In the genomic region with DNA sequence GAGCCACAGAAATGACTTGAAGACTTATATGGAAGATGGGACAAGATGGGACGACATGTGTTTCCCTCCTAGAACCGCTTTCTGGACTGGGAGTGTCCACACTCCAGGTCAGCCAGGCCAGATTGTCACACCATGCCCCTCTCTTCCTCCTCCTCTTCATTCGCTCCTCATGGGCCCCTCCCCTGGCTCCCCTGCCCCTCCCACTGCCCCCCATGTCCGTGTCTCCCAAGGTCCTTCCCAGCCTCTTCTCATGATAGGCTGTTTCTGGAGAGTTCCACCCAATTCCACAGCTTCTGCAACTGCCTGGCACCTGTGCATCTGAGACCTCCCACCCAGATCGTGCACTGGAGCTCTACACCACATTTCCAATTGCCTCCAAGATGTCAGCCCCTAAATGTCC, we compare ENCODE assay signal across 19 cellular contexts. TPM values are rescaled to one million over a fixed set of nuclear protein-coding genes. Genes with fewer than 3 reads are reported as not detected.
DNase-seq lines count a peak whose midpoint lies in the region; ATAC-seq and TF ChIP-seq lines count a peak whose summit lies in the region.
"Had no signal": no experiment of that assay in that cellular context is flagged by ENCODE, and none has a peak within 500 bp of the region (broad histone marks: within the 10 kb centered on the region; RNA-seq: fewer than 3 reads in every experiment).

No MANE protein-coding gene starts in this region.

- H3K4me2 ChIP-seq in PC-9: peak overlapping the region; percentile 62
- H3K4me2 ChIP-seq: KMS-11 had no signal

- peaks cover 19% of the 10 kb centered on the region for H3K4me1 Mint-ChIP-seq in endodermal cell
- peaks cover 23% of the 10 kb centered on the region for H3K4me1 Mint-ChIP-seq in type B pancreatic cell (ENCODE audit: unreplicated experiment)
- H3K4me1 Mint-ChIP-seq: activated naive CD4-positive, alpha-beta T cell treated with anti-CD3 and anti-CD28 coated beads, Interleukin-2, amount 50 U/mL, for 24 hours had no signal

- intact Hi-C loops in PC-9 (cut with micrococcal nuclease; ENCODE audit: unreplicated experiment): loop anchor here (1.0 to 2.0 kb wide), 3 partner anchors 27 to 390 kb away; a partner anchor contains a TSS

- no peak for TF ChIP-seq CTCF in PC-9 (conservative IDR thresholded peaks at IDR 0.05)
- no peak for TF ChIP-seq CTCF in endodermal cell (conservative IDR thresholded peaks at IDR 0.05)
- TF ChIP-seq CTCF in type B pancreatic cell (conservative IDR thresholded peaks at IDR 0.05): no peak

- no peak for ATAC-seq in GM19455 (IDR thresholded peaks at IDR 0.05; ENCODE audit: unreplicated experiment)
- ATAC-seq in GM21381 (IDR thresholded peaks at IDR 0.05; ENCODE audit: unreplicated experiment): no peak

- H3K4me1 ChIP-seq in PC-9 (replicated peaks; ENCODE audit: insufficient read depth) (peaks cover 45% of the 10 kb centered on the region), endodermal cell (ENCODE audit: control insufficient read depth, insufficient read depth, low read length) (no peaks in the 10 kb centered on the region), mucosa of rectum (ENCODE audit: control insufficient read depth in 2 of 2, insufficient read depth in 2 of 2, low read length in 2 of 2) (peaks cover 34 to 46% of the 10 kb centered on the region in 2 donors)

- no peak overlapping the region for H3K4me3 ChIP-seq in PC-9
- no peak overlapping the region for H3K4me3 ChIP-seq in endodermal cell (ENCODE audit: low read length)
- H3K4me3 ChIP-seq in mucosa of rectum (ENCODE audit: low read length in 2 of 2): peak overlapping the region; percentile 12 to 48
- H3K4me3 ChIP-seq: heart left ventricle had no signal

- H3K9ac ChIP-seq in endodermal cell (ENCODE audit: extremely low read depth, low read length, poor library complexity, severe bottlenecking) (no peak overlapping the region), mucosa of rectum (ENCODE audit: low read depth in 1 of 2, low read length in 2 of 2) (peak overlapping the region; percentile 43 to 56)
- H3K9ac ChIP-seq: KMS-11 had no signal

- no peaks in the 10 kb centered on the region for H3K9me3 ChIP-seq in PC-9 (ENCODE audit: insufficient read depth, low read depth)
- H3K9me3 ChIP-seq in endodermal cell (ENCODE audit: control insufficient read depth, low read length): peaks cover 9% of the 10 kb centered on the region
- no peaks in the 10 kb centered on the region for H3K9me3 ChIP-seq in mucosa of rectum (ENCODE audit: control insufficient read depth in 2 of 2, low read length in 2 of 2)
- H3K9me3 ChIP-seq: heart left ventricle had no signal

- DNase-seq in PC-9 (no peak), endodermal cell (no peak), type B pancreatic cell (ENCODE audit: extremely low spot score, unreplicated experiment) (no peak), nucleus accumbens (lab: John Stamatoyannopoulos, UW) (no peak), pons (ENCODE audit: low spot score) (no peak)
- DNase-seq: activated CD4-positive, alpha-beta memory T cell treated with anti-CD3 and anti-CD28 coated beads, Interleukin-2, amount 10 ng/mL, durations not matched to agents 7 days and 5 days; activated T-cell treated with anti-CD3 and anti-CD28 coated beads, Interleukin-2, amount 50 U/mL, for 24 hours; heart left ventricle; HFFc6; NCI-H1092; occipital lobe; stimulated activated CD4-positive, alpha-beta T cell treated with anti-CD3 and anti-CD28 coated beads, Interleukin-2, amount 100 ng/mL, for 24 hours; T-helper 1 cell had no signal

- H3K27me3 ChIP-seq in PC-9 (ENCODE audit: insufficient read depth, low read depth): no peaks in the 10 kb centered on the region
- peaks cover 3% of the 10 kb centered on the region for H3K27me3 ChIP-seq in endodermal cell (ENCODE audit: control insufficient read depth, insufficient read depth, low read length, poor library complexity, severe bottlenecking)
- H3K27me3 ChIP-seq in mucosa of rectum (ENCODE audit: control insufficient read depth in 2 of 2, insufficient read depth in 2 of 2, low read length in 2 of 2): no peaks in the 10 kb centered on the region

- H3K4me3 Mint-ChIP-seq in endodermal cell: no peak overlapping the region
- peak overlapping the region; percentile 28 for H3K4me3 Mint-ChIP-seq in type B pancreatic cell
- H3K4me3 Mint-ChIP-seq: activated CD4-positive, alpha-beta memory T cell treated with anti-CD3 and anti-CD28 coated beads, Interleukin-2, amount 10 ng/mL, durations not matched to agents 7 days and 5 days; activated naive CD4-positive, alpha-beta T cell treated with anti-CD3 and anti-CD28 coated beads, Interleukin-2, amount 50 U/mL, for 24 hours; activated T-cell treated with anti-CD3 and anti-CD28 coated beads, Interleukin-2, amount 50 U/mL, for 24 hours; B cell; HFFc6 had no signal

- BruUV-seq in PC-9 (replicated peaks; lab: Mats Ljungman, UMichigan): no TSS peak

- no peak overlapping the region for H2AFZ ChIP-seq in PC-9

- peak overlapping the region; percentile 70 for H3K27ac Mint-ChIP-seq in endodermal cell
- no peak overlapping the region for H3K27ac Mint-ChIP-seq in type B pancreatic cell
- H3K27ac Mint-ChIP-seq: activated CD4-positive, alpha-beta memory T cell treated with anti-CD3 and anti-CD28 coated beads, Interleukin-2, amount 10 ng/mL, durations not matched to agents 7 days and 5 days; activated naive CD4-positive, alpha-beta T cell treated with anti-CD3 and anti-CD28 coated beads, Interleukin-2, amount 50 U/mL, for 24 hours; activated T-cell treated with anti-CD3 and anti-CD28 coated beads, Interleukin-2, amount 50 U/mL, for 24 hours; B cell; HFFc6 had no signal

- H3K36me3 ChIP-seq in PC-9 (ENCODE audit: low read depth): no peaks in the 10 kb centered on the region
- H3K36me3 ChIP-seq in endodermal cell (ENCODE audit: control insufficient read depth, insufficient read depth, low read length): peaks cover 3% of the 10 kb centered on the region
- no peaks in the 10 kb centered on the region for H3K36me3 ChIP-seq in mucosa of rectum (ENCODE audit: control insufficient read depth in 2 of 2, insufficient read depth in 2 of 2, low read length in 2 of 2)
- H3K36me3 ChIP-seq: heart left ventricle had no signal

- no peaks in the 10 kb centered on the region for H4K20me1 ChIP-seq in PC-9 (ENCODE audit: insufficient read depth)

- peaks cover 30% of the 10 kb centered on the region for H3K79me2 ChIP-seq in PC-9 (ENCODE audit: low read depth)

- POLR2A ChIA-PET in PC-9 (lab: Charles Lee; ENCODE audit: unreplicated experiment): interaction anchor here (0.7 to 1.3 kb wide), 2 partner anchors 27 to 32 kb away, joined by 9 to 25 read pairs; no protein-coding TSS in a partner anchor

- H3K9me3 Mint-ChIP-seq in endodermal cell (peaks cover 23% of the 10 kb centered on the region), type B pancreatic cell (no peaks in the 10 kb centered on the region)
- H3K9me3 Mint-ChIP-seq: activated CD4-positive, alpha-beta memory T cell treated with anti-CD3 and anti-CD28 coated beads, Interleukin-2, amount 10 ng/mL, durations not matched to agents 7 days and 5 days; activated naive CD4-positive, alpha-beta T cell treated with anti-CD3 and anti-CD28 coated beads, Interleukin-2, amount 50 U/mL, for 24 hours; activated T-cell treated with anti-CD3 and anti-CD28 coated beads, Interleukin-2, amount 50 U/mL, for 24 hours; HFFc6 had no signal

- H3F3A ChIP-seq in PC-9 (ENCODE audit: insufficient read depth, low read depth): peaks cover 18% of the 10 kb centered on the region; the same call in 1 of the 2 replicates

- no peaks in the 10 kb centered on the region for H3K9me2 ChIP-seq in PC-9 (ENCODE audit: insufficient read depth)

- H3K27me3 Mint-ChIP-seq in endodermal cell (ENCODE audit: insufficient read depth): no peaks in the 10 kb centered on the region
- H3K27me3 Mint-ChIP-seq in type B pancreatic cell: peaks cover 9% of the 10 kb centered on the region

- H3K27ac ChIP-seq in PC-9: peak overlapping the region; percentile 93
- no peak overlapping the region for H3K27ac ChIP-seq in endodermal cell (ENCODE audit: low read depth, low read length)
- H3K27ac ChIP-seq in mucosa of rectum (ENCODE audit: low read depth in 2 of 2, low read length in 2 of 2): peak overlapping the region; percentile 92
- H3K27ac ChIP-seq: heart left ventricle, KMS-11 had no signal

- H3K36me3 Mint-ChIP-seq in endodermal cell (ENCODE audit: low read depth) (peaks cover 20% of the 10 kb centered on the region), type B pancreatic cell (peaks cover 8% of the 10 kb centered on the region)
- H3K36me3 Mint-ChIP-seq: activated naive CD4-positive, alpha-beta T cell treated with anti-CD3 and anti-CD28 coated beads, Interleukin-2, amount 50 U/mL, for 24 hours had no signal

- WGBS in endodermal cell (ENCODE audit: insufficient coverage in 1 of 2, insufficient read length in 1 of 2), 2 experiments: 97 to 100% methylated on average over 5 of the region's 5 CpGs

- CTCF ChIA-PET in PC-9 (lab: Charles Lee): interaction anchor here (2.1 kb wide), 1 partner anchor 27 kb away, joined by 7 read pairs; no protein-coding TSS in a partner anchor

RNA-seq across cellular contexts. Expression of a gene that starts 6.6 kb away (rescaled TPM):
- total RNA-seq in PC-9 (2021) (35.6 and 41.1 TPM in 2 replicates), endodermal cell (10 to 100 TPM; 19.1 to 26.7 TPM), type B pancreatic cell (ENCODE audit: low replicate concordance) (17.5 and 21.4 TPM in 2 replicates)
- 5.1 TPM for polyA plus RNA-seq in endodermal cell (2013, experiment 1 of 2)
- polyA plus RNA-seq in endodermal cell (2013, experiment 2 of 2): 6.3 TPM

Comparison
In these comparisons a context has a peak if more than half of its experiments do, and no peak if none do; other contexts are left out.
1. H3K4me3 ChIP-seq: peak in mucosa of rectum (2 of 2); none in PC-9 (single experiment) and endodermal cell (single experiment).